In the genomic region with DNA sequence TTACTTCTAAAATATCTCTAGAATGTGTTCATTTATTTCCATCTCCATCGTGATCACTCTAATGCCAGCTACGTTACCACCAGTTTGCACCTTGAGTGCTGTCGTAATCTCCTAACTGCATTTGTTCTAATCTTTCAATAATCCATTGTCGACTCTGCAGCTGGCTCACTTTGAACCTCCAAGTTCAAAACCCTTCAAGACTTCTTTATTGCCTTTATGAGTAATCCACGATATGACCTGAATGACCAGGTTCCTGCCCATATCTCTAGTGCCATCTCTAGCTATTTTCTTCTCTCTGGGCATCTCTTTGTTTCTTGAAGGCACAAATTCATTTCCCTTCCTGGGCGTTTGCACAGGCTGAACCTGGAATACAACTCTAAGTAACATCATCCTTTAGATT, we compare ENCODE assay signal across 1 cellular context.
TF ChIP-seq lines count a peak whose summit lies in the region.

No MANE protein-coding gene starts in this region.

TF ChIP-seq in endothelial cell of umbilical vein, 7 proteins besides CTCF, POLR2A, EP300 and RAD21 (continued from another document):
- TF ChIP-seq JUN (IDR thresholded peaks at IDR 0.05; ENCODE audit: borderline replicate concordance, insufficient read depth, insufficient read length, low read depth) (no peak), POLR2AphosphoS5 (IDR thresholded peaks at IDR 0.05; ENCODE audit: insufficient read depth, low read depth, low read length) (no peak), FOS (IDR thresholded peaks at IDR 0.05; ENCODE audit: borderline replicate concordance, insufficient read depth, low read length) (no peak), GATA2 (IDR thresholded peaks at IDR 0.05; ENCODE audit: insufficient read depth, insufficient read length, low read depth, low read length) (peak; percentile 53), EZH2 (IDR thresholded peaks at IDR 0.05; ENCODE audit: borderline replicate concordance, low read depth, low read length, severe bottlenecking) (no peak)
- TF ChIP-seq, protein P1, sequence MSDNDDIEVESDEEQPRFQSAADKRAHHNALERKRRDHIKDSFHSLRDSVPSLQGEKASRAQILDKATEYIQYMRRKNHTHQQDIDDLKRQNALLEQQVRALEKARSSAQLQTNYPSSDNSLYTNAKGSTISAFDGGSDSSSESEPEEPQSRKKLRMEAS (IDR thresholded peaks at IDR 0.05; ENCODE audit: insufficient read depth, insufficient read length), result no peak
